9 cellular contexts compared by ENCODE assay signal in genomic region chr13:45055198-45055901, GRCh38.
DNase-seq lines count a peak whose midpoint lies in the region; ATAC-seq, FAIRE-seq and TF ChIP-seq lines count a peak whose summit lies in the region.
"Had no signal": no experiment of that assay in that cellular context is flagged by ENCODE, and none has a peak within 500 bp of the region (broad histone marks: within the 10 kb centered on the region; RNA-seq: fewer than 3 reads in every experiment).

No MANE protein-coding gene starts in this region.

- H3K36me3 ChIP-seq in PC-9 (ENCODE audit: low read depth): no peaks in the 10 kb centered on the region
- no peaks in the 10 kb centered on the region for H3K36me3 ChIP-seq in gastrocnemius medialis
- H3K36me3 ChIP-seq in adrenal gland (replicated peaks in 1 of 2): no peaks in the 10 kb centered on the region

- H3K4me1 ChIP-seq in PC-9 (replicated peaks; ENCODE audit: insufficient read depth): peaks cover 19% of the 10 kb centered on the region
- H3K4me1 ChIP-seq in gastrocnemius medialis: peaks cover 5 to 10% of the 10 kb centered on the region in 2 donors
- peaks cover 0 to 3% of the 10 kb centered on the region in 2 donors for H3K4me1 ChIP-seq in adrenal gland (replicated peaks in 1 of 2)

- DNase-seq in GM03348 (ENCODE audit: low spot score): peak; percentile 84
- DNase-seq in H54 (ENCODE audit: insufficient read length, low spot score): peak; percentile 49
- peak; percentile 17 to 95 for DNase-seq in PC-9
- DNase-seq in chondrocyte (ENCODE audit: low spot score): no peak
- DNase-seq in gastrocnemius medialis: no peak
- no peak for DNase-seq in adrenal gland
- DNase-seq in UCSD-AML1 (lab: John Stamatoyannopoulos, UW; ENCODE audit: unreplicated experiment): no peak
- no peak for DNase-seq in NCI-H1930 (lab: John Stamatoyannopoulos, UW)

- H3K9me3 ChIP-seq in PC-9 (ENCODE audit: insufficient read depth, low read depth): no peaks in the 10 kb centered on the region
- no peaks in the 10 kb centered on the region for H3K9me3 ChIP-seq in gastrocnemius medialis
- H3K9me3 ChIP-seq in adrenal gland (replicated peaks in 1 of 3): no peaks in the 10 kb centered on the region

- no TSS peak for BruUV-seq in PC-9 (replicated peaks; lab: Mats Ljungman, UMichigan)

- no peaks in the 10 kb centered on the region for H3K79me2 ChIP-seq in PC-9 (ENCODE audit: low read depth)

- WGBS in adrenal gland, 4 donors: 49 to 52% (median 50%) methylated on average over 8 of the region's 8 CpGs

- CTCF ChIA-PET in PC-9 (lab: Charles Lee): interaction anchor here (1.2 kb wide), 1 partner anchor 226 kb away, joined by 3 read pairs; no protein-coding TSS in a partner anchor

- ATAC-seq in gastrocnemius medialis: peak; percentile 76 to 85

- TF ChIP-seq POLR2A in H54 (IDR thresholded peaks at IDR 0.05; ENCODE audit: low read depth, low read length) (no peak), gastrocnemius medialis (IDR thresholded peaks at IDR 0.05) (no peak), adrenal gland (IDR thresholded peaks at IDR 0.05) (no peak)

- H3K4me1 Mint-ChIP-seq in chondrocyte (ENCODE audit: low read depth): peaks cover 14% of the 10 kb centered on the region

- H3K27me3 Mint-ChIP-seq in chondrocyte (ENCODE audit: low read depth): no peaks in the 10 kb centered on the region

- intact Hi-C loops in PC-9 (cut with micrococcal nuclease; ENCODE audit: unreplicated experiment): no loop called here
- intact Hi-C loops in gastrocnemius medialis (cut with DNase I; ENCODE audit: low total_unique reads): no loop called here
- intact Hi-C loops in adrenal gland (cut with DNase I): loop anchor here in 1 of 2 donors (10.0 kb wide), 1 partner anchor 249 kb away; no protein-coding TSS in a partner anchor

- peak overlapping the region; percentile 46 for H3K27ac ChIP-seq in PC-9
- no peak overlapping the region for H3K27ac ChIP-seq in gastrocnemius medialis
- H3K27ac ChIP-seq in adrenal gland: peak overlapping the region in 1 of 5 donors; percentile 20

- H2AFZ ChIP-seq in PC-9: no peak overlapping the region

- no peak for FAIRE-seq in H54 (lab: Jason Lieb, UNC)

- in situ Hi-C loops in gastrocnemius medialis (cut with MboI; ENCODE audit: low sequenced_read_pairs in 4 of 4): no loop called here

- H3F3A ChIP-seq in PC-9 (ENCODE audit: insufficient read depth, low read depth): peaks cover 6% of the 10 kb centered on the region; the same call in 1 of the 2 replicates

- no peaks in the 10 kb centered on the region for H3K36me3 Mint-ChIP-seq in chondrocyte (ENCODE audit: low read depth)

- no peak overlapping the region for H3K4me3 Mint-ChIP-seq in chondrocyte (ENCODE audit: unreplicated experiment)

- H3K27me3 ChIP-seq in PC-9 (ENCODE audit: insufficient read depth, low read depth) (no peaks in the 10 kb centered on the region), gastrocnemius medialis (no peaks in the 10 kb centered on the region), adrenal gland (no peaks in the 10 kb centered on the region)

- no peaks in the 10 kb centered on the region for H3K9me3 Mint-ChIP-seq in chondrocyte (ENCODE audit: low read depth)
- H3K9me3 Mint-ChIP-seq: nephron had no signal

- H3K9me2 ChIP-seq in PC-9 (ENCODE audit: insufficient read depth): no peaks in the 10 kb centered on the region

- peak overlapping the region; percentile 76 for H3K27ac Mint-ChIP-seq in chondrocyte (ENCODE audit: unreplicated experiment)

- H3K4me2 ChIP-seq in PC-9: peak overlapping the region; percentile 55

- H3K4me3 ChIP-seq in PC-9: no peak overlapping the region
- no peak overlapping the region for H3K4me3 ChIP-seq in gastrocnemius medialis
- H3K4me3 ChIP-seq in adrenal gland: no peak overlapping the region

- TF ChIP-seq CTCF in PC-9 (conservative IDR thresholded peaks at IDR 0.05): no peak
- TF ChIP-seq CTCF in chondrocyte (IDR thresholded peaks at IDR 0.05): no peak
- TF ChIP-seq CTCF in gastrocnemius medialis (IDR thresholded peaks at IDR 0.05 in 4 of 5, conservative IDR thresholded peaks at IDR 0.05 in 1 of 5): no peak
- TF ChIP-seq CTCF in adrenal gland (IDR thresholded peaks at IDR 0.05): no peak

- POLR2A ChIA-PET in PC-9 (lab: Charles Lee; ENCODE audit: unreplicated experiment): interaction anchor here (0.6 to 0.7 kb wide), 3 partner anchors 123 to 382 kb away, joined by 3 to 10 read pairs (median 9); no protein-coding TSS in a partner anchor

- H4K20me1 ChIP-seq in PC-9 (ENCODE audit: insufficient read depth): no peaks in the 10 kb centered on the region

Comparison
In these comparisons a context has a peak if more than half of its experiments do, and no peak if none do; other contexts are left out.
1. DNase-seq: peak in GM03348 (single experiment), H54 (single experiment) and PC-9 (2 of 2); none in chondrocyte (single experiment), gastrocnemius medialis (0 of 2), adrenal gland (0 of 7), UCSD-AML1 (single experiment) and NCI-H1930 (0 of 2).